9 cellular contexts compared by ENCODE assay signal in the genomic region with DNA sequence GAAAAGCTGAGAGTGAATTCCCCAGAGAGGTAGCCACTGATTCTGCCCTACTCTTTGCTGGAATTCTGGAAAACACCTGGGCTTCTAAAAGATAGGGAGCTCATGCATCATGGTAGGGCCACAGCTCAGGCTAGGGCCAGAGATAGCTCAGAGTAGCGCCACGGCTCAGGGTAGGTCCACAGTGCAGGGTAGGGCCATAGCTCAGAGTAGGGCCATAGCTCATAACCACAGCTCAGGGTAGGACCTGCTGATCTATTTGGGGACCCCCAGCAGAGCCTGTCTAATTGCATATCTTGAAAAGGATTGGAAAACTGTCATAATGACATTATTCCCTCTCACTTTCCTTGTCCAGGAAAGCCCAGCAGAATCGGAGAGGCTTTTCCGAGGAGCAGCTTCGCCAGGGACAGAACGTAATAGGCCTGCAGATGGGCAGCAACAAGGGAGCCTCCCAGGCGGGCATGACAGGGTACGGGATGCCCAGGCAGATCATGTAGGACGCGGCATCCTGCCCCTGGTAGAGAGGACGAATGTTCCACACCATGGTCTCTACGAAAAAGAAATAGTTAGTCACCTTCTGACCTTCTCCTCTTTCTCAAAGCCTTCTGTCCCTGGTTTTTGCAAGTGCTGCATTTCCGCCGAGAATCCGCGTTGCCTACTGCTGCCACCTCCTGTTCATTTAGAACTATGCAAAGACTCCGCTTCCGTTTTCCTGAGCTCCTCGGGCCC.
DNase-seq lines count a peak whose midpoint lies in the region; ATAC-seq and TF ChIP-seq lines count a peak whose summit lies in the region.
"Had no signal": no experiment of that assay in that cellular context is flagged by ENCODE, and none has a peak within 500 bp of the region (broad histone marks: within the 10 kb centered on the region; RNA-seq: fewer than 3 reads in every experiment).

No MANE protein-coding gene starts in this region.

- H3K4me1 ChIP-seq in OCI-LY1 (ENCODE audit: insufficient read depth, low read length, severe bottlenecking) = peaks cover 4% of the 10 kb centered on the region

- H3K27me3 ChIP-seq in OCI-LY1 (ENCODE audit: insufficient read depth, low read length) = no peaks in the 10 kb centered on the region; the same call in 1 of the 2 replicates

- no peaks in the 10 kb centered on the region for H3F3A ChIP-seq in OCI-LY1 (ENCODE audit: insufficient read depth, low read length)

- no peaks in the 10 kb centered on the region for H3K36me3 ChIP-seq in OCI-LY1 (ENCODE audit: insufficient read depth, low read length)

- H3K9ac ChIP-seq in OCI-LY1 (ENCODE audit: low read length) = no peak overlapping the region

- no peak overlapping the region for H3K27ac ChIP-seq in OCI-LY1 (ENCODE audit: low read depth, low read length, poor library complexity, severe bottlenecking)
- H3K27ac ChIP-seq: skin epidermis had no signal

- no peaks in the 10 kb centered on the region for H4K20me1 ChIP-seq in OCI-LY1 (ENCODE audit: insufficient read depth, low read length)

- H3K4me1 Mint-ChIP-seq in nephron = peaks cover 49% of the 10 kb centered on the region

- H3K9me3 Mint-ChIP-seq in nephron = no peaks in the 10 kb centered on the region

- H3K27ac Mint-ChIP-seq in nephron = peak overlapping the region; percentile 7 to 79 (median 19)

- peak; percentile 84 for ATAC-seq in HG02759 (IDR thresholded peaks at IDR 0.05; ENCODE audit: unreplicated experiment)

- no peaks in the 10 kb centered on the region for H3K9me3 ChIP-seq in OCI-LY1 (ENCODE audit: low read length)

- DNase-seq in NCI-H146 (lab: John Stamatoyannopoulos, UW) = peak; percentile 46
- no peak for DNase-seq in NCI-H146 treated with DMSO at 0.1 percent for 48 hours (lab: John Stamatoyannopoulos, UW; ENCODE audit: unreplicated experiment)
- DNase-seq in activated T-cell treated with anti-CD3 and anti-CD28 coated beads, Interleukin-2, amount 50 U/mL, for 48 hours = peak; percentile 76 to 77
- peak; percentile 70 for DNase-seq in fibroblast of gingiva (ENCODE audit: low read depth)
- peak; percentile 61 for DNase-seq in stromal cell of bone marrow (ENCODE audit: low read depth)

- H3K4me2 ChIP-seq in OCI-LY1 (ENCODE audit: low read length) = no peak overlapping the region

- no peak overlapping the region for H3K4me3 ChIP-seq in OCI-LY1 (ENCODE audit: low read depth, low read length, poor library complexity, severe bottlenecking)
- H3K4me3 ChIP-seq: skin epidermis had no signal

- H3K36me3 Mint-ChIP-seq in nephron (ENCODE audit: low read depth) = peaks cover 7% of the 10 kb centered on the region

- peak overlapping the region in 2 of 3 experiments; percentile 9 to 47 for H3K4me3 Mint-ChIP-seq in nephron

- no peak overlapping the region for H2AFZ ChIP-seq in OCI-LY1 (ENCODE audit: low read length)

- H3K79me2 ChIP-seq in OCI-LY1 (ENCODE audit: insufficient read depth, low read length) = no peaks in the 10 kb centered on the region

- no peaks in the 10 kb centered on the region for H3K9me2 ChIP-seq in OCI-LY1 (ENCODE audit: low read depth, low read length)

- H3K27me3 Mint-ChIP-seq in nephron (ENCODE audit: low read depth) = no peaks in the 10 kb centered on the region

- TF ChIP-seq CTCF in OCI-LY1 (IDR thresholded peaks at IDR 0.05; ENCODE audit: low read length) (peak; percentile 73), nephron (IDR thresholded peaks at IDR 0.05; ENCODE audit: unreplicated experiment in 3 of 3) (peak; percentile 65 to 77 (median 76))
